2 cellular contexts compared by ENCODE assay signal in the genomic region with DNA sequence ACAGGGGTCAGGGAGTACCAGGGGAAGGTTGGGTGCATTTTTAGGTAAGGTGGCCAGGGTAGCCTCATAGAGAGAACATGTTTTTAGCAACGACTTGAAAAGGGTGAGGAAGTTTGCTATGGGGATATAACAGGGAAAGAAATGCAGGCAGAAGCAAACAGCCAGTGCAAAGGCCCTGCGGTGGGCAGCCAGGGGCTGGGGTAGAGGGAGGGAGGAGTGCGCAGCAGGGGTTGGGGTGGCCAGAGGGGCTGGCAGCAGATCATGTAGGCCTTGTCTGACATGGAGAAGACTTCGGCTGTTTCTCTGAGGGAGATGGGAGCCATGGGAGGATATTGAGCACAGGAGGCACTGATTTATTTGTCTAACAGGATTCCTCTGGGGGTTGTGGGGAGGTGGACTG.
A peak's percentile ranks its signal among the peaks of the same experiment; 100 is the strongest.
TF ChIP-seq lines count a peak whose summit lies in the region.

No MANE protein-coding gene starts in this region.

TF ChIP-seq in HEK293, 187 proteins besides CTCF, POLR2A, EP300 and RAD21:
- TF ChIP-seq ZNF623 (tag by site-specific recombination; IDR thresholded peaks at IDR 0.05) (peak; percentile 90), ZNF175 (tag by site-specific recombination; IDR thresholded peaks at IDR 0.05) (no peak), ZNF16 (tag by site-specific recombination; IDR thresholded peaks at IDR 0.05; ENCODE audit: low read depth) (peak; percentile 80)
TF ChIP-seq in HEK293: peak in this region for 2.

TF ChIP-seq in H1, 55 proteins besides CTCF, POLR2A, EP300 and RAD21:
- TF ChIP-seq POU5F1 (IDR thresholded peaks at IDR 0.05; ENCODE audit: low read depth, low read length) (no peak), SIRT6 (IDR thresholded peaks at IDR 0.05; ENCODE audit: low read length) (no peak), NANOG (IDR thresholded peaks at IDR 0.05; ENCODE audit: insufficient read depth, low read depth, low read length, poor library complexity, severe bottlenecking) (no peak), HDAC2 (IDR thresholded peaks at IDR 0.05; ENCODE audit: borderline replicate concordance in 1 of 2, low read depth in 2 of 2, low read length in 2 of 2) (0 out of 4 replicates have a peak, but pooled peaks of 1 of the 2 experiments have one; percentile 36), KDM5A (IDR thresholded peaks at IDR 0.05; ENCODE audit: low read length) (no peak), GABPA (IDR thresholded peaks at IDR 0.05; ENCODE audit: borderline replicate concordance, insufficient read depth, low read length) (no peak), SUZ12 (IDR thresholded peaks at IDR 0.05; ENCODE audit: low read length) (no peak), CHD2 (IDR thresholded peaks at IDR 0.05; ENCODE audit: low read length) (no peak), KDM1A (IDR thresholded peaks at IDR 0.05; ENCODE audit: borderline replicate concordance, low read length) (peak; percentile 87; the same call in 1 of the 2 replicates), BRCA1 (IDR thresholded peaks at IDR 0.05; ENCODE audit: low read depth, low read length) (no peak), TEAD4 (IDR thresholded peaks at IDR 0.05; ENCODE audit: low read depth, low read length) (no peak)
TF ChIP-seq in H1: peak in this region for 2.
